1 cellular context compared by ENCODE assay signal in the genomic region with DNA sequence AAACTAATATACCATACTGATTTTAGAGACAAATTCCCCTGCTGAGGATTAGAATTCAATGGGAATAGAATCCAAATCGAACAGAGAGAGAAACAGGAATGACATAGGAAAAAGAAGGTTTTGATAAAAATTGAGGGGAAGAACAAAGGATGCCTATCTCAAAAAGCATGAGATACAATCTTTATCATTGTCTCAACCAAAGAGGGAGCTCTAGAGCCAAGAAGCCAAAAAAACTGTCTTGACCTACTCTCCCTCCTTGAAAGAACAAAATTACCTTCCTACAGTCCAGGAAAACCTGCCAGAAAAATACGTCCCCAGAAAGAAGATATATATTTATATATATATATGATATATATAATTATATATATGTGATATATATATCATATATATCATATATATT.
TF ChIP-seq lines count a peak whose summit lies in the region.

No MANE protein-coding gene starts in this region.

TF ChIP-seq in GM23338, 12 proteins besides CTCF, POLR2A, EP300 and RAD21 (continued from another document):
- TF ChIP-seq, protein P1, sequence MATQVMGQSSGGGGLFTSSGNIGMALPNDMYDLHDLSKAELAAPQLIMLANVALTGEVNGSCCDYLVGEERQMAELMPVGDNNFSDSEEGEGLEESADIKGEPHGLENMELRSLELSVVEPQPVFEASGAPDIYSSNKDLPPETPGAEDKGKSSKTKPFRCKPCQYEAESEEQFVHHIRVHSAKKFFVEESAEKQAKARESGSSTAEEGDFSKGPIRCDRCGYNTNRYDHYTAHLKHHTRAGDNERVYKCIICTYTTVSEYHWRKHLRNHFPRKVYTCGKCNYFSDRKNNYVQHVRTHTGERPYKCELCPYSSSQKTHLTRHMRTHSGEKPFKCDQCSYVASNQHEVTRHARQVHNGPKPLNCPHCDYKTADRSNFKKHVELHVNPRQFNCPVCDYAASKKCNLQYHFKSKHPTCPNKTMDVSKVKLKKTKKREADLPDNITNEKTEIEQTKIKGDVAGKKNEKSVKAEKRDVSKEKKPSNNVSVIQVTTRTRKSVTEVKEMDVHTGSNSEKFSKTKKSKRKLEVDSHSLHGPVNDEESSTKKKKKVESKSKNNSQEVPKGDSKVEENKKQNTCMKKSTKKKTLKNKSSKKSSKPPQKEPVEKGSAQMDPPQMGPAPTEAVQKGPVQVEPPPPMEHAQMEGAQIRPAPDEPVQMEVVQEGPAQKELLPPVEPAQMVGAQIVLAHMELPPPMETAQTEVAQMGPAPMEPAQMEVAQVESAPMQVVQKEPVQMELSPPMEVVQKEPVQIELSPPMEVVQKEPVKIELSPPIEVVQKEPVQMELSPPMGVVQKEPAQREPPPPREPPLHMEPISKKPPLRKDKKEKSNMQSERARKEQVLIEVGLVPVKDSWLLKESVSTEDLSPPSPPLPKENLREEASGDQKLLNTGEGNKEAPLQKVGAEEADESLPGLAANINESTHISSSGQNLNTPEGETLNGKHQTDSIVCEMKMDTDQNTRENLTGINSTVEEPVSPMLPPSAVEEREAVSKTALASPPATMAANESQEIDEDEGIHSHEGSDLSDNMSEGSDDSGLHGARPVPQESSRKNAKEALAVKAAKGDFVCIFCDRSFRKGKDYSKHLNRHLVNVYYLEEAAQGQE (IDR thresholded peaks at IDR 0.05; ENCODE audit: unreplicated experiment): no peak
- TF ChIP-seq NANOG (IDR thresholded peaks at IDR 0.05; ENCODE audit: borderline replicate concordance): no peak
TF ChIP-seq in GM23338: peak in this region for 0.
